Comparison of ENCODE assay signal across 1 cellular context in the genomic region with DNA sequence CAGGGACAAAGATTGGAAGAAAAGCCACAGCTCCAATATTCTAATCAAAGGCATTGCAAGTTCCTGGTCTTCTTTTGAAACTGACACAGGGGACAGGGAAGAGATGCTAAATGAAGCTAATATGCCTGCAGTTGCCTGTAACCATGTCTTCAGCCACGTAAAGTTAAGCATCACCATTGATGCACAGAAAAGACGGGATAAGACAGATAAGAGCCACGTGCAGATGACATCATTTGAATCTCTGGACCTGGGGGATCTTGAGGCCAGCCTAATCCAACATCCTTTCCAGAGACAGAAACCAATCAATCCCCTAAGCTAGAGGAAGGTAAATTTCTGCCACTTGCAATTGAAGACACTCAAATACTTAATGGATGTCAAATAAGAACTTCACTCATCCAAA.
TF ChIP-seq lines count a peak whose summit lies in the region.

No MANE protein-coding gene starts in this region.

TF ChIP-seq in K562, 482 proteins besides CTCF, POLR2A, EP300 and RAD21 (continued from another document and continues in another):
- TF ChIP-seq, protein P1, sequence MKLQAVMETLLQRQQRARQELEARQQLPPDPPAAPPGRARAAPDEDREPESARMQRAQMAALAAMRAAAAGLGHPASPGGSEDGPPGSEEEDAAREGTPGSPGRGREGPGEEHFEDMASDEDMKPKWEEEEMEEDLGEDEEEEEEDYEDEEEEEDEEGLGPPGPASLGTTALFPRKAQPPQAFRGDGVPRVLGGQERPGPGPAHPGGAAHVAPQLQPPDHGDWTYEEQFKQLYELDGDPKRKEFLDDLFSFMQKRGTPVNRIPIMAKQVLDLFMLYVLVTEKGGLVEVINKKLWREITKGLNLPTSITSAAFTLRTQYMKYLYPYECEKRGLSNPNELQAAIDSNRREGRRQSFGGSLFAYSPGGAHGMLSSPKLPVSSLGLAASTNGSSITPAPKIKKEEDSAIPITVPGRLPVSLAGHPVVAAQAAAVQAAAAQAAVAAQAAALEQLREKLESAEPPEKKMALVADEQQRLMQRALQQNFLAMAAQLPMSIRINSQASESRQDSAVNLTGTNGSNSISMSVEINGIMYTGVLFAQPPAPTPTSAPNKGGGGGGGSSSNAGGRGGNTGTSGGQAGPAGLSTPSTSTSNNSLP (IDR thresholded peaks at IDR 0.05; ENCODE audit: borderline replicate concordance, low read depth, low read length), result no peak
- no peak for TF ChIP-seq KDM4B (IDR thresholded peaks at IDR 0.05; ENCODE audit: borderline replicate concordance in 2 of 2, low read depth in 1 of 2)
- TF ChIP-seq, protein P2, sequence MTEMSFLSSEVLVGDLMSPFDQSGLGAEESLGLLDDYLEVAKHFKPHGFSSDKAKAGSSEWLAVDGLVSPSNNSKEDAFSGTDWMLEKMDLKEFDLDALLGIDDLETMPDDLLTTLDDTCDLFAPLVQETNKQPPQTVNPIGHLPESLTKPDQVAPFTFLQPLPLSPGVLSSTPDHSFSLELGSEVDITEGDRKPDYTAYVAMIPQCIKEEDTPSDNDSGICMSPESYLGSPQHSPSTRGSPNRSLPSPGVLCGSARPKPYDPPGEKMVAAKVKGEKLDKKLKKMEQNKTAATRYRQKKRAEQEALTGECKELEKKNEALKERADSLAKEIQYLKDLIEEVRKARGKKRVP (CRISPR knock-in tag; IDR thresholded peaks at IDR 0.05), result no peak
- no peak for TF ChIP-seq RB1 (IDR thresholded peaks at IDR 0.05; ENCODE audit: low read depth)
- TF ChIP-seq HNRNPH1 (optimal IDR thresholded peaks at IDR 0.05; ENCODE audit: low read depth, low read length), result no peak
- TF ChIP-seq MTA2 (IDR thresholded peaks at IDR 0.05; ENCODE audit: low read depth), result no peak
- no peak for TF ChIP-seq DNMT1 (IDR thresholded peaks at IDR 0.05)
- TF ChIP-seq, protein P3, sequence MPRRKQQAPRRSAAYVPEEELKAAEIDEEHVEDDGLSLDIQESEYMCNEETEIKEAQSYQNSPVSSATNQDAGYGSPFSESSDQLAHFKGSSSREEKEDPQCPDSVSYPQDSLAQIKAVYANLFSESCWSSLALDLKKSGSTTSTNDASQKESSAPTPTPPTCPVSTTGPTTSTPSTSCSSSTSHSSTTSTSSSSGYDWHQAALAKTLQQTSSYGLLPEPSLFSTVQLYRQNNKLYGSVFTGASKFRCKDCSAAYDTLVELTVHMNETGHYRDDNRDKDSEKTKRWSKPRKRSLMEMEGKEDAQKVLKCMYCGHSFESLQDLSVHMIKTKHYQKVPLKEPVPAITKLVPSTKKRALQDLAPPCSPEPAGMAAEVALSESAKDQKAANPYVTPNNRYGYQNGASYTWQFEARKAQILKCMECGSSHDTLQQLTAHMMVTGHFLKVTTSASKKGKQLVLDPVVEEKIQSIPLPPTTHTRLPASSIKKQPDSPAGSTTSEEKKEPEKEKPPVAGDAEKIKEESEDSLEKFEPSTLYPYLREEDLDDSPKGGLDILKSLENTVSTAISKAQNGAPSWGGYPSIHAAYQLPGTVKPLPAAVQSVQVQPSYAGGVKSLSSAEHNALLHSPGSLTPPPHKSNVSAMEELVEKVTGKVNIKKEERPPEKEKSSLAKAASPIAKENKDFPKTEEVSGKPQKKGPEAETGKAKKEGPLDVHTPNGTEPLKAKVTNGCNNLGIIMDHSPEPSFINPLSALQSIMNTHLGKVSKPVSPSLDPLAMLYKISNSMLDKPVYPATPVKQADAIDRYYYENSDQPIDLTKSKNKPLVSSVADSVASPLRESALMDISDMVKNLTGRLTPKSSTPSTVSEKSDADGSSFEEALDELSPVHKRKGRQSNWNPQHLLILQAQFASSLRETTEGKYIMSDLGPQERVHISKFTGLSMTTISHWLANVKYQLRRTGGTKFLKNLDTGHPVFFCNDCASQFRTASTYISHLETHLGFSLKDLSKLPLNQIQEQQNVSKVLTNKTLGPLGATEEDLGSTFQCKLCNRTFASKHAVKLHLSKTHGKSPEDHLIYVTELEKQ (CRISPR knock-in tag; IDR thresholded peaks at IDR 0.05), result no peak
- TF ChIP-seq BACH1 (tag; IDR thresholded peaks at IDR 0.05), result no peak
- no peak for TF ChIP-seq CBX8 (IDR thresholded peaks at IDR 0.05; ENCODE audit: borderline replicate concordance, extremely low read depth, low read depth, low read length, poor library complexity, severe bottlenecking)
- TF ChIP-seq POLR2AphosphoS2 (IDR thresholded peaks at IDR 0.05; ENCODE audit: low read length), result no peak
- TF ChIP-seq, protein P4, sequence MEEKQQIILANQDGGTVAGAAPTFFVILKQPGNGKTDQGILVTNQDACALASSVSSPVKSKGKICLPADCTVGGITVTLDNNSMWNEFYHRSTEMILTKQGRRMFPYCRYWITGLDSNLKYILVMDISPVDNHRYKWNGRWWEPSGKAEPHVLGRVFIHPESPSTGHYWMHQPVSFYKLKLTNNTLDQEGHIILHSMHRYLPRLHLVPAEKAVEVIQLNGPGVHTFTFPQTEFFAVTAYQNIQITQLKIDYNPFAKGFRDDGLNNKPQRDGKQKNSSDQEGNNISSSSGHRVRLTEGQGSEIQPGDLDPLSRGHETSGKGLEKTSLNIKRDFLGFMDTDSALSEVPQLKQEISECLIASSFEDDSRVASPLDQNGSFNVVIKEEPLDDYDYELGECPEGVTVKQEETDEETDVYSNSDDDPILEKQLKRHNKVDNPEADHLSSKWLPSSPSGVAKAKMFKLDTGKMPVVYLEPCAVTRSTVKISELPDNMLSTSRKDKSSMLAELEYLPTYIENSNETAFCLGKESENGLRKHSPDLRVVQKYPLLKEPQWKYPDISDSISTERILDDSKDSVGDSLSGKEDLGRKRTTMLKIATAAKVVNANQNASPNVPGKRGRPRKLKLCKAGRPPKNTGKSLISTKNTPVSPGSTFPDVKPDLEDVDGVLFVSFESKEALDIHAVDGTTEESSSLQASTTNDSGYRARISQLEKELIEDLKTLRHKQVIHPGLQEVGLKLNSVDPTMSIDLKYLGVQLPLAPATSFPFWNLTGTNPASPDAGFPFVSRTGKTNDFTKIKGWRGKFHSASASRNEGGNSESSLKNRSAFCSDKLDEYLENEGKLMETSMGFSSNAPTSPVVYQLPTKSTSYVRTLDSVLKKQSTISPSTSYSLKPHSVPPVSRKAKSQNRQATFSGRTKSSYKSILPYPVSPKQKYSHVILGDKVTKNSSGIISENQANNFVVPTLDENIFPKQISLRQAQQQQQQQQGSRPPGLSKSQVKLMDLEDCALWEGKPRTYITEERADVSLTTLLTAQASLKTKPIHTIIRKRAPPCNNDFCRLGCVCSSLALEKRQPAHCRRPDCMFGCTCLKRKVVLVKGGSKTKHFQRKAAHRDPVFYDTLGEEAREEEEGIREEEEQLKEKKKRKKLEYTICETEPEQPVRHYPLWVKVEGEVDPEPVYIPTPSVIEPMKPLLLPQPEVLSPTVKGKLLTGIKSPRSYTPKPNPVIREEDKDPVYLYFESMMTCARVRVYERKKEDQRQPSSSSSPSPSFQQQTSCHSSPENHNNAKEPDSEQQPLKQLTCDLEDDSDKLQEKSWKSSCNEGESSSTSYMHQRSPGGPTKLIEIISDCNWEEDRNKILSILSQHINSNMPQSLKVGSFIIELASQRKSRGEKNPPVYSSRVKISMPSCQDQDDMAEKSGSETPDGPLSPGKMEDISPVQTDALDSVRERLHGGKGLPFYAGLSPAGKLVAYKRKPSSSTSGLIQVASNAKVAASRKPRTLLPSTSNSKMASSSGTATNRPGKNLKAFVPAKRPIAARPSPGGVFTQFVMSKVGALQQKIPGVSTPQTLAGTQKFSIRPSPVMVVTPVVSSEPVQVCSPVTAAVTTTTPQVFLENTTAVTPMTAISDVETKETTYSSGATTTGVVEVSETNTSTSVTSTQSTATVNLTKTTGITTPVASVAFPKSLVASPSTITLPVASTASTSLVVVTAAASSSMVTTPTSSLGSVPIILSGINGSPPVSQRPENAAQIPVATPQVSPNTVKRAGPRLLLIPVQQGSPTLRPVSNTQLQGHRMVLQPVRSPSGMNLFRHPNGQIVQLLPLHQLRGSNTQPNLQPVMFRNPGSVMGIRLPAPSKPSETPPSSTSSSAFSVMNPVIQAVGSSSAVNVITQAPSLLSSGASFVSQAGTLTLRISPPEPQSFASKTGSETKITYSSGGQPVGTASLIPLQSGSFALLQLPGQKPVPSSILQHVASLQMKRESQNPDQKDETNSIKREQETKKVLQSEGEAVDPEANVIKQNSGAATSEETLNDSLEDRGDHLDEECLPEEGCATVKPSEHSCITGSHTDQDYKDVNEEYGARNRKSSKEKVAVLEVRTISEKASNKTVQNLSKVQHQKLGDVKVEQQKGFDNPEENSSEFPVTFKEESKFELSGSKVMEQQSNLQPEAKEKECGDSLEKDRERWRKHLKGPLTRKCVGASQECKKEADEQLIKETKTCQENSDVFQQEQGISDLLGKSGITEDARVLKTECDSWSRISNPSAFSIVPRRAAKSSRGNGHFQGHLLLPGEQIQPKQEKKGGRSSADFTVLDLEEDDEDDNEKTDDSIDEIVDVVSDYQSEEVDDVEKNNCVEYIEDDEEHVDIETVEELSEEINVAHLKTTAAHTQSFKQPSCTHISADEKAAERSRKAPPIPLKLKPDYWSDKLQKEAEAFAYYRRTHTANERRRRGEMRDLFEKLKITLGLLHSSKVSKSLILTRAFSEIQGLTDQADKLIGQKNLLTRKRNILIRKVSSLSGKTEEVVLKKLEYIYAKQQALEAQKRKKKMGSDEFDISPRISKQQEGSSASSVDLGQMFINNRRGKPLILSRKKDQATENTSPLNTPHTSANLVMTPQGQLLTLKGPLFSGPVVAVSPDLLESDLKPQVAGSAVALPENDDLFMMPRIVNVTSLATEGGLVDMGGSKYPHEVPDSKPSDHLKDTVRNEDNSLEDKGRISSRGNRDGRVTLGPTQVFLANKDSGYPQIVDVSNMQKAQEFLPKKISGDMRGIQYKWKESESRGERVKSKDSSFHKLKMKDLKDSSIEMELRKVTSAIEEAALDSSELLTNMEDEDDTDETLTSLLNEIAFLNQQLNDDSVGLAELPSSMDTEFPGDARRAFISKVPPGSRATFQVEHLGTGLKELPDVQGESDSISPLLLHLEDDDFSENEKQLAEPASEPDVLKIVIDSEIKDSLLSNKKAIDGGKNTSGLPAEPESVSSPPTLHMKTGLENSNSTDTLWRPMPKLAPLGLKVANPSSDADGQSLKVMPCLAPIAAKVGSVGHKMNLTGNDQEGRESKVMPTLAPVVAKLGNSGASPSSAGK (IDR thresholded peaks at IDR 0.05), result peak; percentile 13; the same call in 1 of the 2 replicates
- no peak for TF ChIP-seq ZNF12 (CRISPR knock-in tag; IDR thresholded peaks at IDR 0.05)
- no peak for TF ChIP-seq SREBF1 (IDR thresholded peaks at IDR 0.05; ENCODE audit: borderline replicate concordance, low read depth, low read length)
- no peak for TF ChIP-seq C11orf30 (IDR thresholded peaks at IDR 0.05; ENCODE audit: low read depth)
- no peak for TF ChIP-seq WHSC1 (IDR thresholded peaks at IDR 0.05; ENCODE audit: low read length)
- TF ChIP-seq CXXC5 (CRISPR knock-in tag; IDR thresholded peaks at IDR 0.05), result peak; percentile 31; the same call in 1 of the 2 replicates
- TF ChIP-seq ESRRA (IDR thresholded peaks at IDR 0.05; ENCODE audit: borderline replicate concordance, low read depth), result no peak
- no peak for TF ChIP-seq KAT2B (IDR thresholded peaks at IDR 0.05; ENCODE audit: low read depth, low read length)
- TF ChIP-seq RAD51 (IDR thresholded peaks at IDR 0.05; ENCODE audit: borderline replicate concordance, low read depth), result no peak
- TF ChIP-seq, protein P5, sequence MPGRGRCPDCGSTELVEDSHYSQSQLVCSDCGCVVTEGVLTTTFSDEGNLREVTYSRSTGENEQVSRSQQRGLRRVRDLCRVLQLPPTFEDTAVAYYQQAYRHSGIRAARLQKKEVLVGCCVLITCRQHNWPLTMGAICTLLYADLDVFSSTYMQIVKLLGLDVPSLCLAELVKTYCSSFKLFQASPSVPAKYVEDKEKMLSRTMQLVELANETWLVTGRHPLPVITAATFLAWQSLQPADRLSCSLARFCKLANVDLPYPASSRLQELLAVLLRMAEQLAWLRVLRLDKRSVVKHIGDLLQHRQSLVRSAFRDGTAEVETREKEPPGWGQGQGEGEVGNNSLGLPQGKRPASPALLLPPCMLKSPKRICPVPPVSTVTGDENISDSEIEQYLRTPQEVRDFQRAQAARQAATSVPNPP (IDR thresholded peaks at IDR 0.05; ENCODE audit: borderline replicate concordance, insufficient read depth, insufficient read length), result no peak
- peak; percentile 50 for TF ChIP-seq L3MBTL2 (IDR thresholded peaks at IDR 0.05)
- no peak for TF ChIP-seq ZNF253 (CRISPR knock-in tag; conservative IDR thresholded peaks at IDR 0.05)
- TF ChIP-seq RCOR1 (IDR thresholded peaks at IDR 0.05; ENCODE audit: borderline replicate concordance in 1 of 2, low read depth in 2 of 2, low read length in 2 of 2), result peak in 1 of 2 experiments; percentile 45; a peak in 1 of 4 replicates
- TF ChIP-seq, protein P6, sequence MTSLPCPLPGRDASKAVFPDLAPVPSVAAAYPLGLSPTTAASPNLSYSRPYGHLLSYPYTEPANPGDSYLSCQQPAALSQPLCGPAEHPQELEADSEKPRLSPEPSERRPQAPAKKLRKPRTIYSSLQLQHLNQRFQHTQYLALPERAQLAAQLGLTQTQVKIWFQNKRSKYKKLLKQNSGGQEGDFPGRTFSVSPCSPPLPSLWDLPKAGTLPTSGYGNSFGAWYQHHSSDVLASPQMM (CRISPR knock-in tag; IDR thresholded peaks at IDR 0.05), result no peak
- no peak for TF ChIP-seq BMI1 (IDR thresholded peaks at IDR 0.05; ENCODE audit: low read length)
- no peak for TF ChIP-seq MXI1 (IDR thresholded peaks at IDR 0.05; ENCODE audit: low read depth, low read length)
- no peak for TF ChIP-seq MEF2D (tag; conservative IDR thresholded peaks at IDR 0.05; ENCODE audit: low read depth)
- TF ChIP-seq JUND (IDR thresholded peaks at IDR 0.05; ENCODE audit: borderline replicate concordance, low read depth, low read length), result peak; percentile 73; the same call in 1 of the 2 replicates
- no peak; the same call in 2 of the 3 replicates for TF ChIP-seq JUND (tag; IDR thresholded peaks at IDR 0.05; ENCODE audit: borderline replicate concordance, low read depth, low read length)
- no peak for TF ChIP-seq POLR3G (IDR thresholded peaks at IDR 0.05; ENCODE audit: extremely low read depth, insufficient read length, insufficient replicate concordance)
- no peak for TF ChIP-seq ZNF140 (CRISPR knock-in tag; IDR thresholded peaks at IDR 0.05)
